Comparison of ENCODE assay signal across 21 cellular contexts in genomic region chr12:30015661-30016060, GRCh38.
"Had no signal": no experiment of that assay in that cellular context is flagged by ENCODE, and none has a peak within 500 bp of the region (broad histone marks: within the 10 kb centered on the region; RNA-seq: fewer than 3 reads in every experiment).

No MANE protein-coding gene starts in this region.

- H3K27me3 ChIP-seq: sigmoid colon, upper lobe of right lung had no signal

- H3K4me3 ChIP-seq: sigmoid colon, upper lobe of right lung had no signal

- H3K4me1 ChIP-seq: sigmoid colon, upper lobe of right lung had no signal

- H3K4me1 Mint-ChIP-seq: activated naive CD8-positive, alpha-beta T cell treated with anti-CD3 and anti-CD28 coated beads, Interleukin-2, amount 10 ng/mL, durations not matched to agents 7 days and 5 days; memory B cell had no signal

- H3K27me3 Mint-ChIP-seq: activated CD4-positive, alpha-beta memory T cell treated with anti-CD3 and anti-CD28 coated beads for 36 hours; activated naive CD8-positive, alpha-beta T cell treated with anti-CD3 and anti-CD28 coated beads, Interleukin-2, amount 10 ng/mL, durations not matched to agents 7 days and 5 days; memory B cell had no signal

- H3K36me3 Mint-ChIP-seq: activated CD4-positive, alpha-beta memory T cell treated with anti-CD3 and anti-CD28 coated beads for 36 hours; activated naive CD8-positive, alpha-beta T cell treated with anti-CD3 and anti-CD28 coated beads, Interleukin-2, amount 10 ng/mL, durations not matched to agents 7 days and 5 days; memory B cell had no signal

- H3K27ac Mint-ChIP-seq: activated CD4-positive, alpha-beta memory T cell treated with anti-CD3 and anti-CD28 coated beads for 36 hours; activated naive CD4-positive, alpha-beta T cell treated with anti-CD3 and anti-CD28 coated beads for 36 hours; activated naive CD8-positive, alpha-beta T cell treated with anti-CD3 and anti-CD28 coated beads, Interleukin-2, amount 10 ng/mL, durations not matched to agents 7 days and 5 days; memory B cell; T-helper 1 cell treated with Interleukin-12 subunit alpha and Interleukin-12 subunit beta and Interleukin-4 antibody, amounts not matched to agents 30 μg/mL and 1 μg/mL, for 36 hours had no signal

- H3K36me3 ChIP-seq: sigmoid colon, upper lobe of right lung had no signal

- DNase-seq: activated CD4-positive, alpha-beta memory T cell treated with anti-CD3 and anti-CD28 coated beads for 36 hours; activated CD4-positive, alpha-beta T cell treated with anti-CD3 and anti-CD28 coated beads for 48 hours; activated naive CD4-positive, alpha-beta T cell treated with anti-CD3 and anti-CD28 coated beads for 36 hours; activated naive CD8-positive, alpha-beta T cell treated with anti-CD3 and anti-CD28 coated beads, Interleukin-2, amount 10 ng/mL, durations not matched to agents 7 days and 5 days; activated T-cell treated with anti-CD3 and anti-CD28 coated beads, Interleukin-2, amount 50 U/mL, for 48 hours; amniotic stem cell; cerebellar nuclear complex; erythroblast; foreskin melanocyte; hippocampal formation; left cardiac atrium; retina; sigmoid colon; stimulated activated CD4-positive, alpha-beta T cell treated with anti-CD3 and anti-CD28 coated beads, Interleukin-4, amount 100 ng/mL, for 1 hour; stimulated activated naive CD4-positive, alpha-beta T cell treated with Interleukin-2 at 50 U/mL for 16 hours; T1000; upper lobe of right lung had no signal

- H3K4me3 Mint-ChIP-seq: activated CD4-positive, alpha-beta memory T cell treated with anti-CD3 and anti-CD28 coated beads for 36 hours; activated naive CD4-positive, alpha-beta T cell treated with anti-CD3 and anti-CD28 coated beads for 36 hours; activated naive CD8-positive, alpha-beta T cell treated with anti-CD3 and anti-CD28 coated beads, Interleukin-2, amount 10 ng/mL, durations not matched to agents 7 days and 5 days; memory B cell; neural crest cell; T-helper 1 cell treated with Interleukin-12 subunit alpha and Interleukin-12 subunit beta and Interleukin-4 antibody, amounts not matched to agents 30 μg/mL and 1 μg/mL, for 36 hours had no signal

- H3K9me3 ChIP-seq: sigmoid colon, upper lobe of right lung had no signal

- H3K27ac ChIP-seq: sigmoid colon, upper lobe of right lung had no signal

- FAIRE-seq: endometrium had no signal

- H3K9me3 Mint-ChIP-seq: activated naive CD8-positive, alpha-beta T cell treated with anti-CD3 and anti-CD28 coated beads, Interleukin-2, amount 10 ng/mL, durations not matched to agents 7 days and 5 days; neural crest cell; T-helper 1 cell treated with Interleukin-12 subunit alpha and Interleukin-12 subunit beta and Interleukin-4 antibody, amounts not matched to agents 30 μg/mL and 1 μg/mL, for 36 hours had no signal
